26 cellular contexts compared by ENCODE assay signal in the genomic region with DNA sequence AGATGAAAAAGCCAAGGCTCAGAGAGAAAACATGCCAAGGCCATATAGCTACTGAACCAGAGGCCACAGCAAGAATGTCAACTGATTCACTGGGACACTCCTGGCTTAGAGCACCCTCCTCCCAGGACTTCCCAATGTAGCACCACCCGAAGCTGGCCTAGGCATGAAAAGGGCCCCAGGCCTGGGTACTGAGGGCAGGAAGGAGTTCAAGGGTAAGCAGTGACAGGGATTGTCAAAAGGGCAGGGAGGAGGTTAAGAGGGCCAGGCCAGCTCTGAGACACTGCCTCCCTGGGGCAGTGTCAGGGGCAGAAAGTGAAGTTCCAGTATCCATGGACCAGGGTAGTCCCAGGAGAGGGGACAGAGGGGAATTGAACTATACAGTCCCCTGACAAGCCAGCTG. TPM values are rescaled to one million over a fixed set of nuclear protein-coding genes. Genes with fewer than 3 reads are reported as not detected.
"Had no signal": no experiment of that assay in that cellular context is flagged by ENCODE, and none has a peak within 500 bp of the region (broad histone marks: within the 10 kb centered on the region; RNA-seq: fewer than 3 reads in every experiment).

No MANE protein-coding gene starts in this region.

- H3K27me3 ChIP-seq: stomach, testis, thyroid gland, tibial artery, tibial nerve, transverse colon, upper lobe of left lung, upper lobe of right lung, uterus, vagina had no signal

- H3K4me3 ChIP-seq: stomach, suprapubic skin, testis, thoracic aorta, thyroid gland, tibial artery, tibial nerve, transverse colon, upper lobe of left lung, upper lobe of right lung, uterus, vagina had no signal

- H3K4me1 ChIP-seq: stomach, suprapubic skin, testis, thyroid gland, tibial artery, tibial nerve, transverse colon, upper lobe of left lung, upper lobe of right lung, uterus, vagina had no signal

- DNase-seq: stimulated activated CD4-positive, alpha-beta T cell treated with anti-CD3 and anti-CD28 coated beads, Interleukin-2, amount 100 ng/mL, for 48 hours; stimulated activated CD4-positive, alpha-beta T cell treated with anti-CD3 and anti-CD28 coated beads, Interleukin-4, amount 100 ng/mL, for 1 hour; stimulated activated CD4-positive, alpha-beta T cell treated with anti-CD3 and anti-CD28 coated beads, Interleukin-4, amount 100 ng/mL, for 24 hours; stimulated activated CD4-positive, alpha-beta T cell treated with anti-CD3 and anti-CD28 coated beads, Interleukin-4, amount 100 ng/mL, for 4 hours; stimulated activated CD8-positive, alpha-beta memory T cell treated with anti-CD3 and anti-CD28 coated beads, Interleukin-4, amount 100 ng/mL, for 48 hours; stimulated activated naive B cell treated with anti-CD40 and anti-IgM and Interleukin-4, amounts not matched to agents 10 μg/mL and 1 μg/mL and 100 μg/mL, for 72 hours; stimulated activated naive CD4-positive, alpha-beta T cell; stimulated activated naive CD4-positive, alpha-beta T cell treated with Interleukin-2 at 50 U/mL for 16 hours; stimulated activated naive CD8-positive, alpha-beta T cell treated with anti-CD3 and anti-CD28 coated beads, Interleukin-15, amount 100 ng/mL, for 72 hours; stimulated activated naive CD8-positive, alpha-beta T cell treated with anti-CD3 and anti-CD28 coated beads, Interleukin-15, Interleukin-2, amounts not matched to agents 100 U/mL and 50 U/mL, for 24 hours; stomach; substantia nigra; testis; thyroid gland; tibial artery; transverse colon; upper lobe of left lung; upper lobe of right lung; uterus had no signal

- H3K9me3 ChIP-seq: suprapubic skin, testis, thoracic aorta, thyroid gland, tibial artery, tibial nerve, transverse colon, upper lobe of left lung, upper lobe of right lung, uterus, vagina had no signal

- H3K36me3 ChIP-seq: stomach, suprapubic skin, thoracic aorta, thyroid gland, tibial artery, tibial nerve, transverse colon, upper lobe of left lung, upper lobe of right lung, uterus, vagina had no signal

- ATAC-seq: stimulated activated effector memory CD8-positive, alpha-beta T cell treated with anti-CD3 and anti-CD28 coated beads, Interleukin-12 subunit alpha, Interleukin-12 subunit beta, amount 100 ng/mL, for 72 hours; stimulated activated memory B cell treated with anti-CD40 and anti-IgM and Interleukin-4, amounts not matched to agents 10 μg/mL and 1 μg/mL and 100 μg/mL, for 72 hours; stimulated activated naive B cell treated with anti-CD40 and anti-IgM and Interleukin-4, amounts not matched to agents 10 μg/mL and 1 μg/mL and 100 μg/mL, for 72 hours; stimulated activated naive CD8-positive, alpha-beta T cell treated with anti-CD3 and anti-CD28 coated beads, Interleukin-15, amount 100 ng/mL, for 72 hours; stimulated activated naive CD8-positive, alpha-beta T cell treated with anti-CD3 and anti-CD28 coated beads, Interleukin-15, Interleukin-2, amounts not matched to agents 100 U/mL and 50 U/mL, for 24 hours; upper lobe of right lung had no signal

- H3K27ac ChIP-seq: stomach, suprapubic skin, testis, thoracic aorta, thyroid gland, tibial artery, tibial nerve, transverse colon, upper lobe of left lung, upper lobe of right lung, uterus, vagina had no signal

RNA-seq across cellular contexts. Expression of gene FRMPD2, which starts 57.8 kb away (rescaled TPM):
- total RNA-seq: subcutaneous adipose tissue, thoracic aorta, upper lobe of right lung, vagina had no signal
